ENCODE assay signal across 1 cellular context in genomic region chr11:69744435-69744834, GRCh38.
A peak's percentile ranks its signal among the peaks of the same experiment; 100 is the strongest.
TF ChIP-seq lines count a peak whose summit lies in the region.

No MANE protein-coding gene starts in this region.

TF ChIP-seq in endothelial cell of umbilical vein, 7 proteins besides CTCF, POLR2A, EP300 and RAD21 (continued from another document):
- TF ChIP-seq FOS (IDR thresholded peaks at IDR 0.05; ENCODE audit: borderline replicate concordance, insufficient read depth, low read length) (peak; percentile 28), GATA2 (IDR thresholded peaks at IDR 0.05; ENCODE audit: insufficient read depth, insufficient read length, low read depth, low read length) (no peak)
